Comparison of ENCODE assay signal across 18 cellular contexts in genomic region chr1:245690946-245691456, GRCh38.
DNase-seq lines count a peak whose midpoint lies in the region; TF ChIP-seq lines count a peak whose summit lies in the region.
"Had no signal": no experiment of that assay in that cellular context is flagged by ENCODE, and none has a peak within 500 bp of the region (broad histone marks: within the 10 kb centered on the region; RNA-seq: fewer than 3 reads in every experiment).

No MANE protein-coding gene starts in this region.

- peaks cover 0 to 30% (median 0%) of the 10 kb centered on the region in 7 donors for H3K27me3 ChIP-seq in spleen (replicated peaks in 1 of 7)
- H3K27me3 ChIP-seq: Peyer's patch, SJSA1 had no signal

- no peaks in the 10 kb centered on the region for H3K36me3 ChIP-seq in spleen
- H3K36me3 ChIP-seq: HAP-1, Peyer's patch, SJSA1 had no signal

- DNase-seq in DMS79 treated with DMSO at 0.1 percent for 48 hours (lab: John Stamatoyannopoulos, UW) (peak; percentile 31), NCI-H2029 (lab: John Stamatoyannopoulos, UW) (peak; percentile 64), dermis microvascular lymphatic vessel endothelial cell (ENCODE audit: low read depth in 2 of 2) (peak; percentile 60 to 72), spleen (peak; percentile 23), putamen (ENCODE audit: low spot score) (no peak), NCI-H82 (lab: John Stamatoyannopoulos, UW) (no peak)
- no peak for DNase-seq in stimulated activated CD4-positive, alpha-beta T cell treated with anti-CD3 and anti-CD28 coated beads, Interleukin-4, amount 100 ng/mL, for 1 hour
- DNase-seq: CD4-positive, CD25-positive, alpha-beta regulatory T cell; NCI-H1694; NCI-H2107; NCI-H2227 treated with DMSO at 0.1 percent for 48 hours; NCI-H524; NCI-H774 had no signal

- intact Hi-C loops in spleen (cut with DNase I; ENCODE audit: low total_unique reads), result no loop called here

- TF ChIP-seq CTCF in spleen (IDR thresholded peaks at IDR 0.05 in 8 of 11, conservative IDR thresholded peaks at IDR 0.05 in 3 of 11), result no peak

- no peak overlapping the region for H3K4me3 ChIP-seq in spleen
- H3K4me3 ChIP-seq: GM23248, HAP-1, Peyer's patch, SJSA1 had no signal

- TF ChIP-seq POLR2A in spleen (IDR thresholded peaks at IDR 0.05), result no peak

- 67 to 77% (median 70%) methylated on average over 13 of the region's 13 CpGs for WGBS in spleen, 5 donors

- H3K9me3 ChIP-seq in spleen, result no peaks in the 10 kb centered on the region
- H3K9me3 ChIP-seq: HAP-1, Peyer's patch, SJSA1 had no signal

- H3K27ac ChIP-seq in spleen, result no peak overlapping the region
- H3K27ac ChIP-seq: GM23248, KMS-11, Peyer's patch, SJSA1 had no signal

- H3K4me1 ChIP-seq in spleen, result peaks cover 0 to 7% (median 0%) of the 10 kb centered on the region in 6 donors
- H3K4me1 ChIP-seq: HAP-1, Peyer's patch, SJSA1 had no signal

Comparison
In these comparisons a context has a peak if more than half of its experiments do, and no peak if none do; other contexts are left out.
1. DNase-seq: peak in DMS79 treated with DMSO at 0.1 percent for 48 hours (single experiment), NCI-H2029 (single experiment), dermis microvascular lymphatic vessel endothelial cell (2 of 2) and spleen (single experiment); none in putamen (single experiment), stimulated activated CD4-positive, alpha-beta T cell treated with anti-CD3 and anti-CD28 coated beads, Interleukin-4, amount 100 ng/mL, for 1 hour (single experiment) and NCI-H82 (single experiment).